Comparison of ENCODE assay signal across 7 cellular contexts in genomic region chrX:45768666-45769065, GRCh38.
DNase-seq lines count a peak whose midpoint lies in the region; ATAC-seq lines count a peak whose summit lies in the region.

No MANE protein-coding gene starts in this region.

- H3K27me3 ChIP-seq in skeletal muscle tissue (ENCODE audit: control insufficient read depth in 3 of 3, insufficient read depth in 3 of 3, low read length in 3 of 3), result peaks cover 0 to 18% (median 0%) of the 10 kb centered on the region in 3 donors

- peak overlapping the region; percentile 46 for H3K27ac ChIP-seq in skeletal muscle tissue (ENCODE audit: low read depth, low read length)

- peaks cover 0 to 4% (median 2%) of the 10 kb centered on the region in 3 donors for H3K4me1 ChIP-seq in skeletal muscle tissue (ENCODE audit: control insufficient read depth in 3 of 3, insufficient read depth in 3 of 3, low read length in 3 of 3)

- CTCF ChIA-PET in T-cell (lab: Charles Lee), result interaction anchor here in 1 of 2 donors (0.6 to 1.6 kb wide), 2 partner anchors 33 to 82 kb away, joined by 4 to 8 read pairs; no protein-coding TSS in a partner anchor

- peak overlapping the region; percentile 93 to 97 for H3K27ac Mint-ChIP-seq in T-cell

- no peaks in the 10 kb centered on the region for H3K27me3 Mint-ChIP-seq in T-cell

- H3K4me3 ChIP-seq in GM08714 (ENCODE audit: low read length) (peak overlapping the region; percentile 84; the same call in 1 of the 2 replicates), skeletal muscle tissue (ENCODE audit: low read length in 3 of 3) (peak overlapping the region in 2 of 3 donors; percentile 27 to 75)

- ATAC-seq in T-cell (replicated peaks in 1 of 4) (no peak), HG03354 (IDR thresholded peaks at IDR 0.05; ENCODE audit: poor library complexity, severe bottlenecking, unreplicated experiment) (no peak), HG02970 (IDR thresholded peaks at IDR 0.05; ENCODE audit: low FRiP score, unreplicated experiment) (no peak)

- no peaks in the 10 kb centered on the region for H3K36me3 ChIP-seq in skeletal muscle tissue (ENCODE audit: control insufficient read depth in 3 of 3, insufficient read depth in 3 of 3, low read length in 3 of 3)

- H3K36me3 Mint-ChIP-seq in T-cell, result no peaks in the 10 kb centered on the region

- H3K4me3 Mint-ChIP-seq in T-cell, result peak overlapping the region; percentile 76 to 94 (median 83)

- H3K9ac ChIP-seq in skeletal muscle tissue (ENCODE audit: low read depth in 1 of 3, low read length in 3 of 3), result no peak overlapping the region

- no peaks in the 10 kb centered on the region for H3K9me3 Mint-ChIP-seq in T-cell

- POLR2A ChIA-PET in T-cell (lab: Charles Lee), result interaction anchor here in 1 of 2 donors (0.5 to 1.5 kb wide), 5 partner anchors 8 to 1868 kb away, joined by 3 to 9 read pairs (median 5); no protein-coding TSS in a partner anchor

- DNase-seq in T-cell (no peak), fibroblast of peridontal ligament (ENCODE audit: extremely low read depth) (peak; percentile 56), dedifferentiated amniotic fluid mesenchymal stem cell (ENCODE audit: extremely low spot score) (no peak)

- H3K4me1 Mint-ChIP-seq in T-cell, result peaks cover 38 to 58% (median 53%) of the 10 kb centered on the region in 3 donors

- H3K9me3 ChIP-seq in skeletal muscle tissue (ENCODE audit: control insufficient read depth in 3 of 3, low read length in 3 of 3), result no peaks in the 10 kb centered on the region
